In genomic region chr6:150652848-150653613, GRCh38 we compare ENCODE assay signal across 28 cellular contexts. TPM values are rescaled to one million over a fixed set of nuclear protein-coding genes. Genes with fewer than 3 reads are reported as not detected.
DNase-seq lines count a peak whose midpoint lies in the region; ATAC-seq, FAIRE-seq and TF ChIP-seq lines count a peak whose summit lies in the region.
"Had no signal": no experiment of that assay in that cellular context is flagged by ENCODE, and none has a peak within 500 bp of the region (broad histone marks: within the 10 kb centered on the region; RNA-seq: fewer than 3 reads in every experiment).

No MANE protein-coding gene starts in this region.

- no TSS peak for BruUV-seq in K562 (replicated peaks; lab: Mats Ljungman, UMichigan)

- H4K20me1 ChIP-seq in K562 (replicated peaks; ENCODE audit: control insufficient read depth, insufficient read depth, low read length) (no peaks in the 10 kb centered on the region), hepatocyte (ENCODE audit: insufficient read depth, poor library complexity, severe bottlenecking) (no peaks in the 10 kb centered on the region)

- H3K27me3 ChIP-seq in K562 (ENCODE audit: control insufficient read depth in 2 of 2, insufficient read depth in 2 of 2, low read length in 2 of 2) (peaks cover 2 to 28% of the 10 kb centered on the region in 2 experiments; a peak in 4 of 5 replicates), hepatocyte (no peaks in the 10 kb centered on the region)

- no peak for FAIRE-seq in K562 (lab: Jason Lieb, UNC)
- FAIRE-seq: HTR-8/SVneo had no signal

- in situ Hi-C loops in K562 (cut with MboI): no loop called here

- under 1% methylated on average over 7 of the region's 7 CpGs for WGBS in K562 (ENCODE audit: insufficient coverage, low coverage, missing lambda C conversion rate)
- 86% methylated on average over 7 of the region's 7 CpGs for WGBS in hepatocyte (ENCODE audit: low lambda C conversion rate, missing lambda C conversion rate)

- no peaks in the 10 kb centered on the region for H3K9me2 ChIP-seq in hepatocyte (replicated peaks; ENCODE audit: insufficient read depth)

- TF ChIP-seq CTCF in K562 (IDR thresholded peaks at IDR 0.05 in 2 of 3, conservative IDR thresholded peaks at IDR 0.05 in 1 of 3; ENCODE audit: insufficient read depth in 2 of 3, low read depth in 1 of 3, low read length in 3 of 3) (no peak), hepatocyte (IDR thresholded peaks at IDR 0.05; ENCODE audit: poor library complexity) (no peak)

- no peaks in the 10 kb centered on the region for H3K9me1 ChIP-seq in K562 (ENCODE audit: control insufficient read depth, insufficient read depth, low read length)

- no peaks in the 10 kb centered on the region for H3K36me3 Mint-ChIP-seq in activated T-cell treated with anti-CD3 and anti-CD28 coated beads, Interleukin-2, amount 50 U/mL, for 24 hours (ENCODE audit: low read depth)
- H3K36me3 Mint-ChIP-seq: activated naive CD8-positive, alpha-beta T cell; CD8-positive, alpha-beta T cell; mesothelial cell of epicardium; natural killer cell treated with Interleukin-12 subunit alpha and Interleukin-12 subunit beta and Interleukin-15 and Interleukin-18, amount 100 ng/mL, for 72 hours had no signal

- H3K4me1 ChIP-seq in K562 (replicated peaks in 1 of 2; ENCODE audit: control insufficient read depth in 2 of 2, insufficient read depth in 2 of 2, low read length in 2 of 2) (no peaks in the 10 kb centered on the region), hepatocyte (ENCODE audit: insufficient read depth) (no peaks in the 10 kb centered on the region)

- TF ChIP-seq EP300 in K562 (IDR thresholded peaks at IDR 0.05; ENCODE audit: low read length): no peak

- H3K27ac ChIP-seq in K562 (ENCODE audit: extremely low read depth, low read depth, low read length) (no peak overlapping the region), hepatocyte (peak overlapping the region; percentile 13)

- H3K9me3 ChIP-seq in K562 (replicated peaks; ENCODE audit: control insufficient read depth, insufficient read depth, low read depth, low read length) (no peaks in the 10 kb centered on the region), hepatocyte (ENCODE audit: low read depth) (no peaks in the 10 kb centered on the region)

- no peak for TF ChIP-seq RAD21 in K562 (CRISPR knock-in tag; conservative IDR thresholded peaks at IDR 0.05 in 1 of 2, IDR thresholded peaks at IDR 0.05 in 1 of 2)

- H3K4me3 Mint-ChIP-seq in activated T-cell treated with anti-CD3 and anti-CD28 coated beads, Interleukin-2, amount 50 U/mL, for 24 hours: no peak overlapping the region
- H3K4me3 Mint-ChIP-seq: activated CD8-positive, alpha-beta T cell treated with anti-CD3 and anti-CD28 coated beads, Interleukin-2, amount 10 ng/mL, durations not matched to agents 7 days and 5 days; activated naive CD8-positive, alpha-beta T cell; activated T-helper 1 cell treated with anti-CD3 and anti-CD28 coated beads, Interleukin-12 subunit alpha, Interleukin-12 subunit beta, Interleukin-2, Interleukin-4 antibody, amounts not matched to agents 30 ng/mL and 10 ng/mL and 1 ng/mL, durations not matched to agents 14 hours and 24 hours and 36 hours; CD8-positive, alpha-beta T cell; mesothelial cell of epicardium had no signal

- ATAC-seq in K562 (no peak), HG02798 (IDR thresholded peaks at IDR 0.05; ENCODE audit: poor library complexity, unreplicated experiment) (no peak), HG03439 (IDR thresholded peaks at IDR 0.05; ENCODE audit: unreplicated experiment) (no peak), Right ventricle myocardium superior (ENCODE audit: poor library complexity) (no peak)
- ATAC-seq: activated CD8-positive, alpha-beta T cell treated with anti-CD3 and anti-CD28 coated beads, Interleukin-2, amount 10 ng/mL, durations not matched to agents 7 days and 5 days; CD8-positive, alpha-beta T cell; left lobe of liver; natural killer cell treated with Interleukin-12 subunit alpha and Interleukin-12 subunit beta and Interleukin-15 and Interleukin-18, amount 100 ng/mL, for 72 hours had no signal

- H3K4me2 ChIP-seq in K562 (ENCODE audit: insufficient read depth, low read length) (no peak overlapping the region), hepatocyte (no peak overlapping the region)

- H3K27ac Mint-ChIP-seq in activated T-cell treated with anti-CD3 and anti-CD28 coated beads, Interleukin-2, amount 50 U/mL, for 24 hours: peak overlapping the region; percentile 52
- H3K27ac Mint-ChIP-seq: activated CD8-positive, alpha-beta T cell treated with anti-CD3 and anti-CD28 coated beads, Interleukin-2, amount 10 ng/mL, durations not matched to agents 7 days and 5 days; activated naive CD8-positive, alpha-beta T cell; activated T-helper 1 cell treated with anti-CD3 and anti-CD28 coated beads, Interleukin-12 subunit alpha, Interleukin-12 subunit beta, Interleukin-2, Interleukin-4 antibody, amounts not matched to agents 30 ng/mL and 10 ng/mL and 1 ng/mL, durations not matched to agents 14 hours and 24 hours and 36 hours; CD8-positive, alpha-beta T cell had no signal

- no peak overlapping the region for H2AFZ ChIP-seq in K562 (ENCODE audit: low read depth, low read length)
- H2AFZ ChIP-seq in hepatocyte: no peak overlapping the region

- H3K79me2 ChIP-seq in K562 (ENCODE audit: control insufficient read depth, insufficient read depth, low read length) (no peaks in the 10 kb centered on the region), hepatocyte (no peaks in the 10 kb centered on the region)

- H3K4me3 ChIP-seq in K562: no peak overlapping the region
- no peak overlapping the region for H3K4me3 ChIP-seq in hepatocyte

- TF ChIP-seq POLR2A in K562 (conservative IDR thresholded peaks at IDR 0.05): no peak

- POLR2A ChIA-PET in K562 (lab: Yijun Ruan, JAX): no interaction called here

- intact Hi-C loops in K562 (cut with micrococcal nuclease): no loop called here
- intact Hi-C loops in Right ventricle myocardium superior (cut with DNase I): no loop called here

- no peaks in the 10 kb centered on the region for H3K27me3 Mint-ChIP-seq in activated T-cell treated with anti-CD3 and anti-CD28 coated beads, Interleukin-2, amount 50 U/mL, for 24 hours
- H3K27me3 Mint-ChIP-seq: activated naive CD8-positive, alpha-beta T cell had no signal

- CTCF ChIA-PET in K562 (lab: Yijun Ruan, JAX; ENCODE audit: low intra/inter-chr PET ratio): no interaction called here

- DNase-seq in activated T-cell treated with anti-CD3 and anti-CD28 coated beads, Interleukin-2, amount 50 U/mL, for 24 hours: no peak
- no peak for DNase-seq in activated T-cell treated with anti-CD3 and anti-CD28 coated beads, Interleukin-2, amount 50 U/mL, for 1 hour
- DNase-seq in K562 (ENCODE audit: extremely low read depth in 1 of 4, low spot score in 3 of 4) (no peak), hepatocyte (ENCODE audit: low spot score) (no peak), stromal cell of bone marrow (ENCODE audit: low read depth) (peak; percentile 39), Right ventricle myocardium superior (no peak)
- DNase-seq: 8988T; activated CD4-positive, CD25-positive, alpha-beta regulatory T cell; activated CD8-positive, alpha-beta T cell treated with anti-CD3 and anti-CD28 coated beads, Interleukin-2, amount 10 ng/mL, durations not matched to agents 7 days and 5 days; AML-193; CD8-positive, alpha-beta T cell; DMS53; GF-D8; HCEC 1CT; NCI-H1048; NCI-H2029; NCI-H226; NCI-H748 treated with DMSO at 0.1 percent for 48 hours; posterior cingulate gyrus; stimulated activated CD4-positive, alpha-beta T cell treated with anti-CD3 and anti-CD28 coated beads, Interleukin-1b, Interleukin-23, amount 100 ng/mL, for 48 hours had no signal

- peaks cover 2% of the 10 kb centered on the region for H3K4me1 Mint-ChIP-seq in activated T-cell treated with anti-CD3 and anti-CD28 coated beads, Interleukin-2, amount 50 U/mL, for 24 hours (ENCODE audit: low read depth)

- no peak overlapping the region for H3K9ac ChIP-seq in K562 (ENCODE audit: insufficient read depth in 1 of 2, low read depth in 2 of 2, low read length in 2 of 2)

- H3K36me3 ChIP-seq in K562 (ENCODE audit: control insufficient read depth, insufficient read depth, low read length) (no peaks in the 10 kb centered on the region), hepatocyte (replicated peaks; ENCODE audit: insufficient read depth, low read depth) (no peaks in the 10 kb centered on the region)

- H3K9me3 Mint-ChIP-seq in activated T-cell treated with anti-CD3 and anti-CD28 coated beads, Interleukin-2, amount 50 U/mL, for 24 hours: no peaks in the 10 kb centered on the region
- H3K9me3 Mint-ChIP-seq: activated T-helper 1 cell treated with anti-CD3 and anti-CD28 coated beads, Interleukin-12 subunit alpha, Interleukin-12 subunit beta, Interleukin-2, Interleukin-4 antibody, amounts not matched to agents 30 ng/mL and 10 ng/mL and 1 ng/mL, durations not matched to agents 14 hours and 24 hours and 36 hours; CD8-positive, alpha-beta T cell; mesothelial cell of epicardium; natural killer cell treated with Interleukin-12 subunit alpha and Interleukin-12 subunit beta and Interleukin-15 and Interleukin-18, amount 100 ng/mL, for 72 hours had no signal

TF ChIP-seq in K562, 482 proteins besides CTCF, POLR2A, EP300 and RAD21:
- TF ChIP-seq ZNF316 (IDR thresholded peaks at IDR 0.05): 0 out of 2 replicates have a peak, but pooled peaks have one; percentile 2
- TF ChIP-seq ZKSCAN1 (IDR thresholded peaks at IDR 0.05; ENCODE audit: low read depth, low read length): no peak
TF ChIP-seq in K562: peak in this region for 1.

RNA-seq across cellular contexts. Expression of gene PLEKHG1, which starts 53.3 kb away (rescaled TPM):
- total RNA-seq in K562 (2011; cell fraction: chromatin; rRNA removed; ENCODE audit: low replicate concordance): not detected in 2 replicates
- total RNA-seq in K562 (2011; cell fraction: nucleolus; rRNA removed): not detected in 2 replicates
- total RNA-seq in K562 (2011; cell fraction: nucleoplasm; rRNA removed): not detected in 2 replicates
- total RNA-seq in K562 (2014; rRNA removed): not detected in 2 replicates
- total RNA-seq in K562 (2014; rRNA removed; fragmentation: Illumina TruSeq; extraction: Trizol): not detected in 2 replicates
- not detected in 2 replicates for total RNA-seq in K562 (2015; rRNA removed; fragmentation: Illumina TruSeq; extraction: Trizol)
- 0.16 TPM in 1 of 2 replicates, not detected in the other for total RNA-seq in K562 (2021)
- not detected in 2 replicates for polyA plus RNA-seq in K562 (2011; rRNA removed)
- polyA plus RNA-seq in K562 (2011; cell fraction: cytosol; rRNA removed): not detected in 2 replicates
- not detected in 2 replicates for polyA plus RNA-seq in K562 (2011; cell fraction: nucleus; rRNA removed)
- polyA plus RNA-seq in K562 (2012): 0.06 TPM in 1 of 2 replicates, not detected in the other
- polyA plus RNA-seq in K562 (2014; fragmentation: Illumina TruSeq; extraction: Trizol): not detected in 2 replicates
- under 1 TPM in 1 of 2 experiments, not detected in 1; 0.03 TPM for polyA plus RNA-seq in K562 (2014; fragmentation: Nextera tagmentation; extraction: Ambion mirVana)
- 0.03 TPM in 1 of 2 replicates, not detected in the other for polyA plus RNA-seq in K562 (2014; rRNA removed)
- polyA minus RNA-seq in K562 (2011; rRNA and poly(A)+ RNA removed): not detected in 2 replicates
- not detected in 2 replicates for polyA minus RNA-seq in K562 (2011; cell fraction: cytosol; rRNA and poly(A)+ RNA removed)
- polyA minus RNA-seq in K562 (2011; cell fraction: nucleus; rRNA and poly(A)+ RNA removed): not detected in 2 replicates
- 6.3 and 6.8 TPM in 2 replicates for total RNA-seq in hepatocyte
- 5.6 and 6.3 TPM in 2 replicates for polyA plus RNA-seq in hepatocyte
- 7.3 TPM for total RNA-seq in Right ventricle myocardium superior
